ENCODE assay signal across 1 cellular context in the genomic region with DNA sequence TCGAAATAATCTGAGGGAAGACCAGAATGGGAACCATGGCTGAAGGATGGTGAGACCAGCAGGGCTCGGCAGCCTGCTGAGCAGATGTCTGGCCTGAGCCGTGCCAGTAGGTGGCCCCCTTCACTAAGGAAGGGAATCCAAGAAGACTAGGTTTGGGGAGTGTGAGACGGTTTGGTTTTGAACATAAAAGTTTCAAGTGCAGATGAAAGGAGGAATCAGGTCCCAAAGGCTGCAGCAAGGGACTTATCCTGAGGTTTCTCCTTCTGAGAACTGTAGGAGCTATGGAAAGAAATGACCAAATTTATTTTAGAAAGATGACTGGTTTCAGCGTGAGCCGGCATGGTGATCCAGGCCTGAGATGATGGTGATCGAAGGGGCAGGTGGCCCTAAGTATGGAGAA.
A peak's percentile ranks its signal among the peaks of the same experiment; 100 is the strongest.
TF ChIP-seq lines count a peak whose summit lies in the region.

No MANE protein-coding gene starts in this region.

TF ChIP-seq in GM12878, 131 proteins besides CTCF, POLR2A, EP300 and RAD21 (continued from another document):
- TF ChIP-seq ZBTB11 (CRISPR knock-in tag; IDR thresholded peaks at IDR 0.05) (no peak), DPF2 (IDR thresholded peaks at IDR 0.05) (no peak), RCOR1 (conservative IDR thresholded peaks at IDR 0.05; ENCODE audit: low read depth, low read length) (no peak), ZNF207 (IDR thresholded peaks at IDR 0.05; ENCODE audit: borderline replicate concordance) (no peak), ZNF384 (IDR thresholded peaks at IDR 0.05; ENCODE audit: borderline replicate concordance, low read depth, low read length) (no peak), RFX5 (IDR thresholded peaks at IDR 0.05; ENCODE audit: low read depth, low read length) (no peak), BHLHE40 (IDR thresholded peaks at IDR 0.05; ENCODE audit: borderline replicate concordance in 1 of 2, low read depth in 2 of 2, low read length in 1 of 2) (0 out of 4 replicates have a peak, but pooled peaks of 1 of the 2 experiments have one; percentile 32), STAT1 (conservative IDR thresholded peaks at IDR 0.05) (no peak), YY1 (IDR thresholded peaks at IDR 0.05; ENCODE audit: low read depth, low read length) (peak; percentile 49; the same call in 1 of the 2 replicates), SRF (IDR thresholded peaks at IDR 0.05; ENCODE audit: low read depth in 2 of 2, low read length in 2 of 2) (no peak), IRF4 (IDR thresholded peaks at IDR 0.05; ENCODE audit: low read depth, low read length) (peak; percentile 13; the same call in 1 of the 2 replicates), TCF7 (IDR thresholded peaks at IDR 0.05; ENCODE audit: borderline replicate concordance) (no peak), FOS (IDR thresholded peaks at IDR 0.05; ENCODE audit: borderline replicate concordance, extremely low read depth, insufficient read length) (no peak), IKZF2 (IDR thresholded peaks at IDR 0.05) (no peak), SMC3 (IDR thresholded peaks at IDR 0.05; ENCODE audit: borderline replicate concordance, low read length) (peak; percentile 51; the same call in 1 of the 2 replicates), PAX8 (IDR thresholded peaks at IDR 0.05) (no peak), NFIC (IDR thresholded peaks at IDR 0.05; ENCODE audit: low read depth, low read length) (no peak), RB1 (IDR thresholded peaks at IDR 0.05; ENCODE audit: borderline replicate concordance) (no peak), ZBTB4 (CRISPR knock-in tag; IDR thresholded peaks at IDR 0.05) (no peak)
- TF ChIP-seq, protein P1, sequence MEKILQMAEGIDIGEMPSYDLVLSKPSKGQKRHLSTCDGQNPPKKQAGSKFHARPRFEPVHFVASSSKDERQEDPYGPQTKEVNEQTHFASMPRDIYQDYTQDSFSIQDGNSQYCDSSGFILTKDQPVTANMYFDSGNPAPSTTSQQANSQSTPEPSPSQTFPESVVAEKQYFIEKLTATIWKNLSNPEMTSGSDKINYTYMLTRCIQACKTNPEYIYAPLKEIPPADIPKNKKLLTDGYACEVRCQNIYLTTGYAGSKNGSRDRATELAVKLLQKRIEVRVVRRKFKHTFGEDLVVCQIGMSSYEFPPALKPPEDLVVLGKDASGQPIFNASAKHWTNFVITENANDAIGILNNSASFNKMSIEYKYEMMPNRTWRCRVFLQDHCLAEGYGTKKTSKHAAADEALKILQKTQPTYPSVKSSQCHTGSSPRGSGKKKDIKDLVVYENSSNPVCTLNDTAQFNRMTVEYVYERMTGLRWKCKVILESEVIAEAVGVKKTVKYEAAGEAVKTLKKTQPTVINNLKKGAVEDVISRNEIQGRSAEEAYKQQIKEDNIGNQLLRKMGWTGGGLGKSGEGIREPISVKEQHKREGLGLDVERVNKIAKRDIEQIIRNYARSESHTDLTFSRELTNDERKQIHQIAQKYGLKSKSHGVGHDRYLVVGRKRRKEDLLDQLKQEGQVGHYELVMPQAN (conservative IDR thresholded peaks at IDR 0.05): no peak
- TF ChIP-seq, protein P2, sequence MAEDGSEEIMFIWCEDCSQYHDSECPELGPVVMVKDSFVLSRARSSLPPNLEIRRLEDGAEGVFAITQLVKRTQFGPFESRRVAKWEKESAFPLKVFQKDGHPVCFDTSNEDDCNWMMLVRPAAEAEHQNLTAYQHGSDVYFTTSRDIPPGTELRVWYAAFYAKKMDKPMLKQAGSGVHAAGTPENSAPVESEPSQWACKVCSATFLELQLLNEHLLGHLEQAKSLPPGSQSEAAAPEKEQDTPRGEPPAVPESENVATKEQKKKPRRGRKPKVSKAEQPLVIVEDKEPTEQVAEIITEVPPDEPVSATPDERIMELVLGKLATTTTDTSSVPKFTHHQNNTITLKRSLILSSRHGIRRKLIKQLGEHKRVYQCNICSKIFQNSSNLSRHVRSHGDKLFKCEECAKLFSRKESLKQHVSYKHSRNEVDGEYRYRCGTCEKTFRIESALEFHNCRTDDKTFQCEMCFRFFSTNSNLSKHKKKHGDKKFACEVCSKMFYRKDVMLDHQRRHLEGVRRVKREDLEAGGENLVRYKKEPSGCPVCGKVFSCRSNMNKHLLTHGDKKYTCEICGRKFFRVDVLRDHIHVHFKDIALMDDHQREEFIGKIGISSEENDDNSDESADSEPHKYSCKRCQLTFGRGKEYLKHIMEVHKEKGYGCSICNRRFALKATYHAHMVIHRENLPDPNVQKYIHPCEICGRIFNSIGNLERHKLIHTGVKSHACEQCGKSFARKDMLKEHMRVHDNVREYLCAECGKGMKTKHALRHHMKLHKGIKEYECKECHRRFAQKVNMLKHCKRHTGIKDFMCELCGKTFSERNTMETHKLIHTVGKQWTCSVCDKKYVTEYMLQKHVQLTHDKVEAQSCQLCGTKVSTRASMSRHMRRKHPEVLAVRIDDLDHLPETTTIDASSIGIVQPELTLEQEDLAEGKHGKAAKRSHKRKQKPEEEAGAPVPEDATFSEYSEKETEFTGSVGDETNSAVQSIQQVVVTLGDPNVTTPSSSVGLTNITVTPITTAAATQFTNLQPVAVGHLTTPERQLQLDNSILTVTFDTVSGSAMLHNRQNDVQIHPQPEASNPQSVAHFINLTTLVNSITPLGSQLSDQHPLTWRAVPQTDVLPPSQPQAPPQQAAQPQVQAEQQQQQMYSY (CRISPR knock-in tag; IDR thresholded peaks at IDR 0.05): no peak
